1 cellular context compared by ENCODE assay signal in genomic region chr22:41833369-41834004, GRCh38.
TF ChIP-seq lines count a peak whose summit lies in the region.

No MANE protein-coding gene starts in this region.

TF ChIP-seq in HCT116, 20 proteins besides CTCF, POLR2A, EP300 and RAD21 (continued from another document):
- TF ChIP-seq EZH2 (IDR thresholded peaks at IDR 0.05) (no peak), CBX3 (IDR thresholded peaks at IDR 0.05; ENCODE audit: low read depth) (no peak), ZNF274 (IDR thresholded peaks at IDR 0.05; ENCODE audit: low read depth, low read length) (no peak), ATF3 (IDR thresholded peaks at IDR 0.05) (no peak), ELF1 (IDR thresholded peaks at IDR 0.05; ENCODE audit: borderline replicate concordance, low read depth) (no peak), ZBTB33 (IDR thresholded peaks at IDR 0.05; ENCODE audit: extremely low read depth, insufficient replicate concordance, low read length) (no peak), EGR1 (IDR thresholded peaks at IDR 0.05; ENCODE audit: low read depth) (no peak), ZFX (IDR thresholded peaks at IDR 0.05) (peak; percentile 73; the same call in 1 of the 2 replicates), FOSL1 (IDR thresholded peaks at IDR 0.05; ENCODE audit: low read depth) (no peak), SIN3A (IDR thresholded peaks at IDR 0.05; ENCODE audit: low read depth) (no peak), SP1 (IDR thresholded peaks at IDR 0.05; ENCODE audit: low read depth) (no peak), JUND (IDR thresholded peaks at IDR 0.05) (no peak)
TF ChIP-seq in HCT116: peak in this region for 2.
